Comparison of ENCODE assay signal across 17 cellular contexts in genomic region chr5:159825551-159826051, GRCh38.
DNase-seq lines count a peak whose midpoint lies in the region; ATAC-seq, FAIRE-seq and TF ChIP-seq lines count a peak whose summit lies in the region.
"Had no signal": no experiment of that assay in that cellular context is flagged by ENCODE, and none has a peak within 500 bp of the region (broad histone marks: within the 10 kb centered on the region; RNA-seq: fewer than 3 reads in every experiment).

No MANE protein-coding gene starts in this region.

- 40% methylated on average over 3 of the region's 3 CpGs for WGBS in mesenchymal stem cell

- CTCF ChIA-PET in activated CD4-positive, alpha-beta T cell treated with anti-CD3 and anti-CD28 coated beads, Interleukin-2, amount 10 ng/mL, durations not matched to agents 7 days and 5 days (lab: Charles Lee): no interaction called here

- no peak overlapping the region for H2AFZ ChIP-seq in mesenchymal stem cell (ENCODE audit: low read depth, low read length)

- H3K27ac ChIP-seq in mesenchymal stem cell (ENCODE audit: low read length, poor library complexity, severe bottlenecking): no peak overlapping the region
- H3K27ac ChIP-seq: BLaER1, SJCRH30, skin epidermis, vagina had no signal

- no peak overlapping the region for H2BK15ac ChIP-seq in mesenchymal stem cell (ENCODE audit: low read depth, poor library complexity, severe bottlenecking)

- H2BK5ac ChIP-seq in mesenchymal stem cell (ENCODE audit: low read depth, low read length, poor library complexity, severe bottlenecking): no peak overlapping the region

- FAIRE-seq in H54 (lab: Jason Lieb, UNC): no peak

- H3K27me3 Mint-ChIP-seq in activated CD4-positive, alpha-beta T cell treated with anti-CD3 and anti-CD28 coated beads, Interleukin-2, amount 10 ng/mL, durations not matched to agents 7 days and 5 days: peaks cover 2% of the 10 kb centered on the region

- peak overlapping the region; percentile 61 for H4K8ac ChIP-seq in mesenchymal stem cell (ENCODE audit: low read length)

- no peaks in the 10 kb centered on the region for H3K79me1 ChIP-seq in mesenchymal stem cell (replicated peaks; ENCODE audit: low read length, poor library complexity, severe bottlenecking)

- no peak overlapping the region for H2BK12ac ChIP-seq in mesenchymal stem cell (ENCODE audit: low read length in 2 of 2)

- no peak overlapping the region for H2AK5ac ChIP-seq in mesenchymal stem cell (ENCODE audit: low read length, severe bottlenecking)

- peaks cover 37% of the 10 kb centered on the region for H3K4me1 ChIP-seq in adipocyte (ENCODE audit: control insufficient read depth, insufficient read depth, low read length)
- peaks cover 10% of the 10 kb centered on the region for H3K4me1 ChIP-seq in mesenchymal stem cell (ENCODE audit: control insufficient read depth, insufficient read depth, low read depth, low read length)
- H3K4me1 ChIP-seq: BLaER1, SJCRH30 had no signal

- H3K14ac ChIP-seq in mesenchymal stem cell (ENCODE audit: low read length in 2 of 2): no peak overlapping the region

- POLR2A ChIA-PET in activated CD4-positive, alpha-beta T cell treated with anti-CD3 and anti-CD28 coated beads, Interleukin-2, amount 10 ng/mL, durations not matched to agents 7 days and 5 days (lab: Charles Lee): no interaction called here

- H3K36me3 ChIP-seq in adipocyte (ENCODE audit: control insufficient read depth, insufficient read depth, low read length, severe bottlenecking) (no peaks in the 10 kb centered on the region), mesenchymal stem cell (ENCODE audit: control insufficient read depth in 1 of 2, insufficient read depth in 2 of 2, low read depth in 1 of 2, low read length in 2 of 2) (no peaks in the 10 kb centered on the region)
- H3K36me3 ChIP-seq: BLaER1, SJCRH30, vagina had no signal

- TF ChIP-seq POLR2A in H54 (IDR thresholded peaks at IDR 0.05; ENCODE audit: low read depth, low read length): no peak

- H3K27ac Mint-ChIP-seq in activated CD4-positive, alpha-beta T cell treated with anti-CD3 and anti-CD28 coated beads, Interleukin-2, amount 10 ng/mL, durations not matched to agents 7 days and 5 days: no peak overlapping the region
- H3K27ac Mint-ChIP-seq: activated B cell treated with CpG ODN at 0.5 μM for 24 hours, endodermal cell had no signal

- in situ Hi-C loops in Caki2 (cut with HindIII; ENCODE audit: low pct_unique_long_range_greater_than_20kb, low sequenced_read_pairs): no loop called here

- H3K9me3 Mint-ChIP-seq in activated CD4-positive, alpha-beta T cell treated with anti-CD3 and anti-CD28 coated beads, Interleukin-2, amount 10 ng/mL, durations not matched to agents 7 days and 5 days: no peaks in the 10 kb centered on the region
- H3K9me3 Mint-ChIP-seq: activated B cell treated with CpG ODN at 0.5 μM for 24 hours, endodermal cell had no signal

- H3K27me3 ChIP-seq in adipocyte (replicated peaks; ENCODE audit: control insufficient read depth, insufficient read depth, low read length) (peaks cover 6% of the 10 kb centered on the region), mesenchymal stem cell (ENCODE audit: control insufficient read depth in 1 of 2, insufficient read depth in 1 of 2, low read length in 2 of 2) (peaks cover 0 to 27% of the 10 kb centered on the region in 2 experiments)
- H3K27me3 ChIP-seq: BLaER1, vagina had no signal

- H3K4me3 Mint-ChIP-seq in activated CD4-positive, alpha-beta T cell treated with anti-CD3 and anti-CD28 coated beads, Interleukin-2, amount 10 ng/mL, durations not matched to agents 7 days and 5 days: no peak overlapping the region
- H3K4me3 Mint-ChIP-seq: activated B cell treated with CpG ODN at 0.5 μM for 24 hours, endodermal cell had no signal

- H3K9ac ChIP-seq in adipocyte (ENCODE audit: low read length) (no peak overlapping the region), mesenchymal stem cell (ENCODE audit: low read length) (no peak overlapping the region)
- H3K9ac ChIP-seq: BLaER1 had no signal

- H2BK120ac ChIP-seq in mesenchymal stem cell (ENCODE audit: low read depth, low read length): no peak overlapping the region

- H4K91ac ChIP-seq in mesenchymal stem cell (ENCODE audit: low read length): no peak overlapping the region

- ATAC-seq in GM21367 (IDR thresholded peaks at IDR 0.05; ENCODE audit: unreplicated experiment): no peak

- H3K18ac ChIP-seq in mesenchymal stem cell (ENCODE audit: low read depth in 1 of 2, low read length in 2 of 2): no peak overlapping the region

- H3K4ac ChIP-seq in mesenchymal stem cell (ENCODE audit: low read depth in 1 of 2, low read length in 2 of 2): no peak overlapping the region

- DNase-seq in Caki2 (ENCODE audit: low read depth) (peak; percentile 88), HCEC 1CT (peak; percentile 24), adipocyte (ENCODE audit: low read depth) (peak; percentile 18), mesenchymal stem cell (no peak), DMS114 treated with DMSO at 0.1 percent for 48 hours (lab: John Stamatoyannopoulos, UW; ENCODE audit: unreplicated experiment) (no peak), H54 (ENCODE audit: insufficient read length, low spot score) (no peak)
- no peak for DNase-seq in activated CD4-positive, alpha-beta T cell treated with anti-CD3 and anti-CD28 coated beads, Interleukin-2, amount 10 ng/mL, durations not matched to agents 7 days and 5 days
- DNase-seq: activated B cell treated with CpG ODN at 0.5 μM for 24 hours; activated T-cell treated with anti-CD3 and anti-CD28 coated beads, Interleukin-2, amount 50 U/mL, for 1 hour; endodermal cell; Kasumi-1; NCI-H2227 treated with DMSO at 0.1 percent for 48 hours had no signal

- no peaks in the 10 kb centered on the region for H3K36me3 Mint-ChIP-seq in activated CD4-positive, alpha-beta T cell treated with anti-CD3 and anti-CD28 coated beads, Interleukin-2, amount 10 ng/mL, durations not matched to agents 7 days and 5 days (ENCODE audit: low read depth)

- H3K4me3 ChIP-seq in adipocyte (ENCODE audit: low read length) (no peak overlapping the region), mesenchymal stem cell (ENCODE audit: insufficient read depth in 1 of 2, low read depth in 1 of 2, low read length in 2 of 2) (no peak overlapping the region)
- H3K4me3 ChIP-seq: BLaER1, SJCRH30, skin epidermis, vagina had no signal

- H3K23ac ChIP-seq in mesenchymal stem cell (ENCODE audit: low read length in 2 of 2): no peak overlapping the region

- H3K9me3 ChIP-seq in adipocyte (ENCODE audit: control insufficient read depth, low read length) (no peaks in the 10 kb centered on the region), mesenchymal stem cell (ENCODE audit: control insufficient read depth, low read length) (no peaks in the 10 kb centered on the region)
- H3K9me3 ChIP-seq: BLaER1, SJCRH30, vagina had no signal

- H3K4me1 Mint-ChIP-seq in activated CD4-positive, alpha-beta T cell treated with anti-CD3 and anti-CD28 coated beads, Interleukin-2, amount 10 ng/mL, durations not matched to agents 7 days and 5 days: peaks cover 5% of the 10 kb centered on the region
- H3K4me1 Mint-ChIP-seq: endodermal cell had no signal

- no peak overlapping the region for H3K4me2 ChIP-seq in mesenchymal stem cell (ENCODE audit: low read length, poor library complexity, severe bottlenecking)
- H3K4me2 ChIP-seq: BLaER1 had no signal

Comparison
In these comparisons a context has a peak if more than half of its experiments do, and no peak if none do; other contexts are left out.
1. DNase-seq: peak in Caki2 (single experiment), HCEC 1CT (single experiment) and adipocyte (single experiment); none in mesenchymal stem cell (single experiment), DMS114 treated with DMSO at 0.1 percent for 48 hours (single experiment), H54 (single experiment) and activated CD4-positive, alpha-beta T cell treated with anti-CD3 and anti-CD28 coated beads, Interleukin-2, amount 10 ng/mL, durations not matched to agents 7 days and 5 days (single experiment).